1 cellular context compared by ENCODE assay signal in the genomic region with DNA sequence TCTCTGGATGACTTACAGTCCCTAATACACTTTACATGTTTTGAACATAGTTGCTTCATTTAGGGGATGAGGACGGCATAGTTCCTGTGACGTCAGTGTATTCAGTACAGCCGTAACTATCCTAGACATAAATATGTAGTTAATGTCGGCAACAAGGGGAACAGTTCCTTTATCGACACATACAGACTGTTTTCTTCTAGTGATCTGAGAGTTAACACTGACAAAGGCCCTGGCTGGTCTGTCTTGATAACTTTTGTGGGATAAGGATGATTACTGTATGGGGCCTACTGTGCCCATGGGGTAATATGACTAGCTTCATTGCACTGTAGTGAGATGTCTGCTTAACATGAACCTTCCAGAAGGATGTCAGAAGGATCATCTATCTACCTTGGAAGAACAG.
TF ChIP-seq lines count a peak whose summit lies in the region.

No MANE protein-coding gene starts in this region.

TF ChIP-seq in K562, 482 proteins besides CTCF, POLR2A, EP300 and RAD21 (continued from another document and continues in another):
- TF ChIP-seq CBFA2T2 (conservative IDR thresholded peaks at IDR 0.05) = peak; percentile 96
- no peak for TF ChIP-seq ZNF76 (CRISPR knock-in tag; IDR thresholded peaks at IDR 0.05; ENCODE audit: borderline replicate concordance)
- TF ChIP-seq, protein P1, sequence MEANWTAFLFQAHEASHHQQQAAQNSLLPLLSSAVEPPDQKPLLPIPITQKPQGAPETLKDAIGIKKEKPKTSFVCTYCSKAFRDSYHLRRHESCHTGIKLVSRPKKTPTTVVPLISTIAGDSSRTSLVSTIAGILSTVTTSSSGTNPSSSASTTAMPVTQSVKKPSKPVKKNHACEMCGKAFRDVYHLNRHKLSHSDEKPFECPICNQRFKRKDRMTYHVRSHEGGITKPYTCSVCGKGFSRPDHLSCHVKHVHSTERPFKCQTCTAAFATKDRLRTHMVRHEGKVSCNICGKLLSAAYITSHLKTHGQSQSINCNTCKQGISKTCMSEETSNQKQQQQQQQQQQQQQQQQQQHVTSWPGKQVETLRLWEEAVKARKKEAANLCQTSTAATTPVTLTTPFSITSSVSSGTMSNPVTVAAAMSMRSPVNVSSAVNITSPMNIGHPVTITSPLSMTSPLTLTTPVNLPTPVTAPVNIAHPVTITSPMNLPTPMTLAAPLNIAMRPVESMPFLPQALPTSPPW (CRISPR knock-in tag; IDR thresholded peaks at IDR 0.05) = peak; percentile 62
- TF ChIP-seq CHD4 (IDR thresholded peaks at IDR 0.05; ENCODE audit: insufficient read depth, insufficient replicate concordance, low read depth, low read length, poor library complexity, severe bottlenecking) = no peak
- TF ChIP-seq FOXK2 (conservative IDR thresholded peaks at IDR 0.05 in 1 of 2, IDR thresholded peaks at IDR 0.05 in 1 of 2; ENCODE audit: low read depth in 2 of 2) = peak; percentile 87 to 88
- TF ChIP-seq ARNT (IDR thresholded peaks at IDR 0.05) = peak; percentile 81 to 84
- TF ChIP-seq BRD9 (IDR thresholded peaks at IDR 0.05; ENCODE audit: low read depth, partially characterized antibody) = peak; percentile 67
- TF ChIP-seq, protein P2, sequence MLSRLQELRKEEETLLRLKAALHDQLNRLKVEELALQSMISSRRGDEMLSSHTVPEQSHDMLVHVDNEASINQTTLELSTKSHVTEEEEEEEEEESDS (CRISPR knock-in tag; IDR thresholded peaks at IDR 0.05) = no peak
- peak; percentile 73; the same call in 1 of the 2 replicates for TF ChIP-seq PYGO2 (tag; IDR thresholded peaks at IDR 0.05)
- no peak for TF ChIP-seq CBX1 (IDR thresholded peaks at IDR 0.05; ENCODE audit: low read depth)
- TF ChIP-seq ZNF668 (CRISPR knock-in tag; IDR thresholded peaks at IDR 0.05) = no peak
- TF ChIP-seq ZNF165 (CRISPR knock-in tag; IDR thresholded peaks at IDR 0.05; ENCODE audit: borderline replicate concordance) = no peak
- TF ChIP-seq TAF9B (IDR thresholded peaks at IDR 0.05; ENCODE audit: partially characterized antibody) = peak; percentile 55
- peak; percentile 59; the same call in 1 of the 2 replicates for TF ChIP-seq ELF4 (CRISPR knock-in tag; IDR thresholded peaks at IDR 0.05)
- TF ChIP-seq, protein P3, sequence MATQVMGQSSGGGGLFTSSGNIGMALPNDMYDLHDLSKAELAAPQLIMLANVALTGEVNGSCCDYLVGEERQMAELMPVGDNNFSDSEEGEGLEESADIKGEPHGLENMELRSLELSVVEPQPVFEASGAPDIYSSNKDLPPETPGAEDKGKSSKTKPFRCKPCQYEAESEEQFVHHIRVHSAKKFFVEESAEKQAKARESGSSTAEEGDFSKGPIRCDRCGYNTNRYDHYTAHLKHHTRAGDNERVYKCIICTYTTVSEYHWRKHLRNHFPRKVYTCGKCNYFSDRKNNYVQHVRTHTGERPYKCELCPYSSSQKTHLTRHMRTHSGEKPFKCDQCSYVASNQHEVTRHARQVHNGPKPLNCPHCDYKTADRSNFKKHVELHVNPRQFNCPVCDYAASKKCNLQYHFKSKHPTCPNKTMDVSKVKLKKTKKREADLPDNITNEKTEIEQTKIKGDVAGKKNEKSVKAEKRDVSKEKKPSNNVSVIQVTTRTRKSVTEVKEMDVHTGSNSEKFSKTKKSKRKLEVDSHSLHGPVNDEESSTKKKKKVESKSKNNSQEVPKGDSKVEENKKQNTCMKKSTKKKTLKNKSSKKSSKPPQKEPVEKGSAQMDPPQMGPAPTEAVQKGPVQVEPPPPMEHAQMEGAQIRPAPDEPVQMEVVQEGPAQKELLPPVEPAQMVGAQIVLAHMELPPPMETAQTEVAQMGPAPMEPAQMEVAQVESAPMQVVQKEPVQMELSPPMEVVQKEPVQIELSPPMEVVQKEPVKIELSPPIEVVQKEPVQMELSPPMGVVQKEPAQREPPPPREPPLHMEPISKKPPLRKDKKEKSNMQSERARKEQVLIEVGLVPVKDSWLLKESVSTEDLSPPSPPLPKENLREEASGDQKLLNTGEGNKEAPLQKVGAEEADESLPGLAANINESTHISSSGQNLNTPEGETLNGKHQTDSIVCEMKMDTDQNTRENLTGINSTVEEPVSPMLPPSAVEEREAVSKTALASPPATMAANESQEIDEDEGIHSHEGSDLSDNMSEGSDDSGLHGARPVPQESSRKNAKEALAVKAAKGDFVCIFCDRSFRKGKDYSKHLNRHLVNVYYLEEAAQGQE (CRISPR knock-in tag; IDR thresholded peaks at IDR 0.05; ENCODE audit: low read depth) = peak; percentile 20; the same call in 1 of the 2 replicates
- peak; percentile 82 for TF ChIP-seq RNF2 (IDR thresholded peaks at IDR 0.05)
- peak; percentile 98 for TF ChIP-seq CBFA2T3 (IDR thresholded peaks at IDR 0.05)
- TF ChIP-seq POLR2AphosphoS5 (IDR thresholded peaks at IDR 0.05; ENCODE audit: control insufficient read depth, insufficient read depth, low read depth, low read length) = peak; percentile 94
- no peak for TF ChIP-seq HDAC8 (tag; IDR thresholded peaks at IDR 0.05)
- TF ChIP-seq ZNF263 (CRISPR knock-in tag; IDR thresholded peaks at IDR 0.05; ENCODE audit: borderline replicate concordance) = no peak
- TF ChIP-seq MEIS2 (IDR thresholded peaks at IDR 0.05; ENCODE audit: partially characterized antibody) = peak; percentile 80
- TF ChIP-seq CHD1 (IDR thresholded peaks at IDR 0.05; ENCODE audit: low read length) = no peak
- peak; percentile 93 for TF ChIP-seq SMARCE1 (IDR thresholded peaks at IDR 0.05)
- peak; percentile 36; the same call in 1 of the 2 replicates for TF ChIP-seq NFE2 (IDR thresholded peaks at IDR 0.05; ENCODE audit: low read depth)
- peak; percentile 98 for TF ChIP-seq TEAD4 (IDR thresholded peaks at IDR 0.05; ENCODE audit: low read length)
- no peak for TF ChIP-seq TEAD4 (CRISPR knock-in tag; IDR thresholded peaks at IDR 0.05; ENCODE audit: borderline replicate concordance)
- TF ChIP-seq FOXA3 (CRISPR knock-in tag; conservative IDR thresholded peaks at IDR 0.05 in 1 of 2, IDR thresholded peaks at IDR 0.05 in 1 of 2) = peak in 1 of 2 experiments; percentile 46; a peak in 2 of 4 replicates
- TF ChIP-seq HMGN3 (IDR thresholded peaks at IDR 0.05; ENCODE audit: borderline replicate concordance, extremely low read depth, insufficient read length, low read depth, low read length) = peak; percentile 82
- peak; percentile 93 for TF ChIP-seq TARDBP (IDR thresholded peaks at IDR 0.05)
- TF ChIP-seq MTA1 (IDR thresholded peaks at IDR 0.05; ENCODE audit: borderline replicate concordance) = peak; percentile 61; the same call in 1 of the 2 replicates
- no peak for TF ChIP-seq NR2C2 (CRISPR knock-in tag; IDR thresholded peaks at IDR 0.05)
- TF ChIP-seq NR2C2 (tag; IDR thresholded peaks at IDR 0.05) = peak; percentile 28; the same call in 1 of the 2 replicates
- 0 out of 2 replicates have a peak, but pooled peaks have one; percentile 49 for TF ChIP-seq EP400 (IDR thresholded peaks at IDR 0.05)
- 0 out of 2 replicates have a peak, but pooled peaks have one; percentile 8 for TF ChIP-seq JUN (IDR thresholded peaks at IDR 0.05; ENCODE audit: borderline replicate concordance, low read depth, low read length)
- TF ChIP-seq JUN (CRISPR knock-in tag; IDR thresholded peaks at IDR 0.05; ENCODE audit: borderline replicate concordance) = no peak
- TF ChIP-seq, protein P4, sequence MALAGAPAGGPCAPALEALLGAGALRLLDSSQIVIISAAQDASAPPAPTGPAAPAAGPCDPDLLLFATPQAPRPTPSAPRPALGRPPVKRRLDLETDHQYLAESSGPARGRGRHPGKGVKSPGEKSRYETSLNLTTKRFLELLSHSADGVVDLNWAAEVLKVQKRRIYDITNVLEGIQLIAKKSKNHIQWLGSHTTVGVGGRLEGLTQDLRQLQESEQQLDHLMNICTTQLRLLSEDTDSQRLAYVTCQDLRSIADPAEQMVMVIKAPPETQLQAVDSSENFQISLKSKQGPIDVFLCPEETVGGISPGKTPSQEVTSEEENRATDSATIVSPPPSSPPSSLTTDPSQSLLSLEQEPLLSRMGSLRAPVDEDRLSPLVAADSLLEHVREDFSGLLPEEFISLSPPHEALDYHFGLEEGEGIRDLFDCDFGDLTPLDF (CRISPR knock-in tag; IDR thresholded peaks at IDR 0.05) = no peak
- TF ChIP-seq, protein P5, sequence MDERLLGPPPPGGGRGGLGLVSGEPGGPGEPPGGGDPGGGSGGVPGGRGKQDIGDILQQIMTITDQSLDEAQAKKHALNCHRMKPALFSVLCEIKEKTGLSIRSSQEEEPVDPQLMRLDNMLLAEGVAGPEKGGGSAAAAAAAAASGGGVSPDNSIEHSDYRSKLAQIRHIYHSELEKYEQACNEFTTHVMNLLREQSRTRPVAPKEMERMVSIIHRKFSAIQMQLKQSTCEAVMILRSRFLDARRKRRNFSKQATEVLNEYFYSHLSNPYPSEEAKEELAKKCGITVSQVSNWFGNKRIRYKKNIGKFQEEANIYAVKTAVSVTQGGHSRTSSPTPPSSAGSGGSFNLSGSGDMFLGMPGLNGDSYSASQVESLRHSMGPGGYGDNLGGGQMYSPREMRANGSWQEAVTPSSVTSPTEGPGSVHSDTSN (CRISPR knock-in tag; IDR thresholded peaks at IDR 0.05; ENCODE audit: low read depth) = no peak
- TF ChIP-seq, protein P5 (tag; conservative IDR thresholded peaks at IDR 0.05; ENCODE audit: low read depth) = 0 out of 2 replicates have a peak, but pooled peaks have one; percentile 42
- no peak for TF ChIP-seq ZNF717 (CRISPR knock-in tag; IDR thresholded peaks at IDR 0.05)
- TF ChIP-seq PML (IDR thresholded peaks at IDR 0.05; ENCODE audit: low read length) = peak; percentile 97
- no peak for TF ChIP-seq ZNF316 (IDR thresholded peaks at IDR 0.05)
- peak; percentile 86 for TF ChIP-seq KHSRP (IDR thresholded peaks at IDR 0.05)
- TF ChIP-seq, protein P6, sequence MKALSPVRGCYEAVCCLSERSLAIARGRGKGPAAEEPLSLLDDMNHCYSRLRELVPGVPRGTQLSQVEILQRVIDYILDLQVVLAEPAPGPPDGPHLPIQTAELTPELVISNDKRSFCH (CRISPR knock-in tag; IDR thresholded peaks at IDR 0.05) = no peak
- TF ChIP-seq, protein P6 (tag; IDR thresholded peaks at IDR 0.05) = peak; percentile 40; the same call in 1 of the 2 replicates
- TF ChIP-seq, protein P7, sequence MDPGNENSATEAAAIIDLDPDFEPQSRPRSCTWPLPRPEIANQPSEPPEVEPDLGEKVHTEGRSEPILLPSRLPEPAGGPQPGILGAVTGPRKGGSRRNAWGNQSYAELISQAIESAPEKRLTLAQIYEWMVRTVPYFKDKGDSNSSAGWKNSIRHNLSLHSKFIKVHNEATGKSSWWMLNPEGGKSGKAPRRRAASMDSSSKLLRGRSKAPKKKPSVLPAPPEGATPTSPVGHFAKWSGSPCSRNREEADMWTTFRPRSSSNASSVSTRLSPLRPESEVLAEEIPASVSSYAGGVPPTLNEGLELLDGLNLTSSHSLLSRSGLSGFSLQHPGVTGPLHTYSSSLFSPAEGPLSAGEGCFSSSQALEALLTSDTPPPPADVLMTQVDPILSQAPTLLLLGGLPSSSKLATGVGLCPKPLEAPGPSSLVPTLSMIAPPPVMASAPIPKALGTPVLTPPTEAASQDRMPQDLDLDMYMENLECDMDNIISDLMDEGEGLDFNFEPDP (CRISPR knock-in tag; IDR thresholded peaks at IDR 0.05) = no peak
- TF ChIP-seq ZNF644 (tag; IDR thresholded peaks at IDR 0.05; ENCODE audit: low read depth) = 0 out of 2 replicates have a peak, but pooled peaks have one; percentile 38
- TF ChIP-seq HDAC1 (IDR thresholded peaks at IDR 0.05) = peak in 1 of 2 experiments; percentile 57; a peak in 2 of 4 replicates
- TF ChIP-seq, protein P8, sequence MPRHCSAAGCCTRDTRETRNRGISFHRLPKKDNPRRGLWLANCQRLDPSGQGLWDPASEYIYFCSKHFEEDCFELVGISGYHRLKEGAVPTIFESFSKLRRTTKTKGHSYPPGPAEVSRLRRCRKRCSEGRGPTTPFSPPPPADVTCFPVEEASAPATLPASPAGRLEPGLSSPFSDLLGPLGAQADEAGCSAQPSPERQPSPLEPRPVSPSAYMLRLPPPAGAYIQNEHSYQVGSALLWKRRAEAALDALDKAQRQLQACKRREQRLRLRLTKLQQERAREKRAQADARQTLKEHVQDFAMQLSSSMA (CRISPR knock-in tag; IDR thresholded peaks at IDR 0.05) = no peak
- TF ChIP-seq, protein P9, sequence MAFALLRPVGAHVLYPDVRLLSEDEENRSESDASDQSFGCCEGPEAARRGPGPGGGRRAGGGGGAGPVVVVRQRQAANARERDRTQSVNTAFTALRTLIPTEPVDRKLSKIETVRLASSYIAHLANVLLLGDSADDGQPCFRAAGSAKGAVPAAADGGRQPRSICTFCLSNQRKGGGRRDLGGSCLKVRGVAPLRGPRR (CRISPR knock-in tag; IDR thresholded peaks at IDR 0.05) = no peak
- no peak for TF ChIP-seq NR4A1 (CRISPR knock-in tag; IDR thresholded peaks at IDR 0.05)
- TF ChIP-seq NR4A1 (tag; IDR thresholded peaks at IDR 0.05) = 0 out of 2 replicates have a peak, but pooled peaks have one; percentile 27
- TF ChIP-seq ZNF146 (CRISPR knock-in tag; IDR thresholded peaks at IDR 0.05; ENCODE audit: unreplicated experiment) = no peak
- TF ChIP-seq JUNB (CRISPR knock-in tag; conservative IDR thresholded peaks at IDR 0.05) = no peak
- TF ChIP-seq MECOM (CRISPR knock-in tag; IDR thresholded peaks at IDR 0.05) = peak; percentile 25; the same call in 1 of the 2 replicates
- peak; percentile 99 for TF ChIP-seq ARID1B (IDR thresholded peaks at IDR 0.05)
- TF ChIP-seq, protein P10, sequence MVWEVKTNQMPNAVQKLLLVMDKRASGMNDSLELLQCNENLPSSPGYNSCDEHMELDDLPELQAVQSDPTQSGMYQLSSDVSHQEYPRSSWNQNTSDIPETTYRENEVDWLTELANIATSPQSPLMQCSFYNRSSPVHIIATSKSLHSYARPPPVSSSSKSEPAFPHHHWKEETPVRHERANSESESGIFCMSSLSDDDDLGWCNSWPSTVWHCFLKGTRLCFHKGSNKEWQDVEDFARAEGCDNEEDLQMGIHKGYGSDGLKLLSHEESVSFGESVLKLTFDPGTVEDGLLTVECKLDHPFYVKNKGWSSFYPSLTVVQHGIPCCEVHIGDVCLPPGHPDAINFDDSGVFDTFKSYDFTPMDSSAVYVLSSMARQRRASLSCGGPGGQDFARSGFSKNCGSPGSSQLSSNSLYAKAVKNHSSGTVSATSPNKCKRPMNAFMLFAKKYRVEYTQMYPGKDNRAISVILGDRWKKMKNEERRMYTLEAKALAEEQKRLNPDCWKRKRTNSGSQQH (CRISPR knock-in tag; IDR thresholded peaks at IDR 0.05) = peak; percentile 27; the same call in 1 of the 2 replicates
- TF ChIP-seq ILF3 (IDR thresholded peaks at IDR 0.05; ENCODE audit: borderline replicate concordance) = no peak
- TF ChIP-seq TBL1XR1 (IDR thresholded peaks at IDR 0.05; ENCODE audit: low read length in 2 of 2) = peak; percentile 82 to 94
- peak; percentile 79 for TF ChIP-seq FOSL1 (tag; conservative IDR thresholded peaks at IDR 0.05)
- TF ChIP-seq CTBP1 (IDR thresholded peaks at IDR 0.05; ENCODE audit: borderline replicate concordance) = peak; percentile 70; the same call in 1 of the 2 replicates
- no peak for TF ChIP-seq TOE1 (IDR thresholded peaks at IDR 0.05; ENCODE audit: borderline replicate concordance)
- no peak for TF ChIP-seq TOE1 (CRISPR knock-in tag; IDR thresholded peaks at IDR 0.05; ENCODE audit: borderline replicate concordance, low read depth)
